Comparison of ENCODE assay signal across 8 cellular contexts in genomic region chr15:70196314-70197291, GRCh38.
A peak's percentile ranks its signal among the peaks of the same experiment; 100 is the strongest.
DNase-seq lines count a peak whose midpoint lies in the region; ATAC-seq lines count a peak whose summit lies in the region.

No MANE protein-coding gene starts in this region.

- H3K27ac Mint-ChIP-seq in stimulated activated naive CD8-positive, alpha-beta T cell treated with anti-CD3 and anti-CD28 coated beads, Interleukin-15, amount 100 ng/mL, for 72 hours, result no peak overlapping the region

- DNase-seq in stimulated activated naive CD8-positive, alpha-beta T cell treated with anti-CD3 and anti-CD28 coated beads, Interleukin-15, Interleukin-2, amounts not matched to agents 100 U/mL and 50 U/mL, for 24 hours, result peak; percentile 12
- DNase-seq in stimulated activated naive CD8-positive, alpha-beta T cell treated with anti-CD3 and anti-CD28 coated beads, Interleukin-15, amount 100 ng/mL, for 72 hours, result no peak
- DNase-seq in NCI-H446 treated with DMSO at 0.1 percent for 48 hours (lab: John Stamatoyannopoulos, UW) (peak; percentile 54), activated T-cell treated with anti-CD3 and anti-CD28 coated beads for 4 hours (peak; percentile 16), iPS DF 19.7 (ENCODE audit: low read depth, low spot score) (peak; percentile 88), GDM1 (lab: John Stamatoyannopoulos, UW) (no peak)
- DNase-seq in stimulated activated CD4-positive, alpha-beta T cell treated with anti-CD3 and anti-CD28 coated beads, Interleukin-1b, Interleukin-23, amount 100 ng/mL, for 4 hours (ENCODE audit: low read depth in 2 of 2), result peak; percentile 9 to 17

- no peaks in the 10 kb centered on the region for H3K4me1 Mint-ChIP-seq in stimulated activated naive CD8-positive, alpha-beta T cell treated with anti-CD3 and anti-CD28 coated beads, Interleukin-15, amount 100 ng/mL, for 72 hours

- peak; percentile 37 for ATAC-seq in stimulated activated naive CD8-positive, alpha-beta T cell treated with anti-CD3 and anti-CD28 coated beads, Interleukin-15, Interleukin-2, amounts not matched to agents 100 U/mL and 50 U/mL, for 24 hours
- no peak for ATAC-seq in stimulated activated naive CD8-positive, alpha-beta T cell treated with anti-CD3 and anti-CD28 coated beads, Interleukin-15, amount 100 ng/mL, for 72 hours
- ATAC-seq in HG03064 (IDR thresholded peaks at IDR 0.05; ENCODE audit: low read depth, unreplicated experiment), result peak; percentile 75

- peaks cover 5 to 6% of the 10 kb centered on the region in 2 donors for H3K9me3 Mint-ChIP-seq in stimulated activated naive CD8-positive, alpha-beta T cell treated with anti-CD3 and anti-CD28 coated beads, Interleukin-15, amount 100 ng/mL, for 72 hours

- no peak overlapping the region for H3K4me3 Mint-ChIP-seq in stimulated activated naive CD8-positive, alpha-beta T cell treated with anti-CD3 and anti-CD28 coated beads, Interleukin-15, amount 100 ng/mL, for 72 hours

- H3K27me3 Mint-ChIP-seq in stimulated activated naive CD8-positive, alpha-beta T cell treated with anti-CD3 and anti-CD28 coated beads, Interleukin-15, amount 100 ng/mL, for 72 hours, result peaks cover 9% of the 10 kb centered on the region

Comparison
In these comparisons a context has a peak if more than half of its experiments do, and no peak if none do; other contexts are left out.
1. DNase-seq: peak in stimulated activated naive CD8-positive, alpha-beta T cell treated with anti-CD3 and anti-CD28 coated beads, Interleukin-15, Interleukin-2, amounts not matched to agents 100 U/mL and 50 U/mL, for 24 hours (single experiment), NCI-H446 treated with DMSO at 0.1 percent for 48 hours (single experiment), activated T-cell treated with anti-CD3 and anti-CD28 coated beads for 4 hours (single experiment), iPS DF 19.7 (single experiment) and stimulated activated CD4-positive, alpha-beta T cell treated with anti-CD3 and anti-CD28 coated beads, Interleukin-1b, Interleukin-23, amount 100 ng/mL, for 4 hours (2 of 2); none in stimulated activated naive CD8-positive, alpha-beta T cell treated with anti-CD3 and anti-CD28 coated beads, Interleukin-15, amount 100 ng/mL, for 72 hours (0 of 2) and GDM1 (single experiment).